ENCODE assay signal across 1 cellular context in the genomic region with DNA sequence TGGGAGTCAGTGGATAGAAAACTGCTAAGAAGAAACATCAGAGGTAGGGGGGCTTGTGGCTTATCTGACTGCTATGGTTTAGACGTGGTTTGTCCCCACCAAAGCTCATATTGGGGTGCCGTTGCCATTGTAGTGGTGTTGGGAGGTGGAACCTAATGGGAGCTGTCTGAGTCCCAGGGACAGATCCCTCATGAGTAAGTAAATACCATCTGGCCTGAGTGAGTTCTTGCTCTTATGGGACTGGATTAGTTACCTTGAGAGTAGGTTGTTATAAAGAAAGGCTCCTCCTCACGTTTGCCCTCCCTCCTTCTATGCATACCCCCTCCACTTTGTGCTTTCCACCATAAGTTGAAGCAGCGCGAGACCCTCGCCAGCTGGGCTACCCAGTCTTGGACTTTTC.
TF ChIP-seq lines count a peak whose summit lies in the region.

No MANE protein-coding gene starts in this region.

TF ChIP-seq in SK-N-SH, 30 proteins besides CTCF, POLR2A, EP300 and RAD21 (continued from another document):
- TF ChIP-seq, protein P1, sequence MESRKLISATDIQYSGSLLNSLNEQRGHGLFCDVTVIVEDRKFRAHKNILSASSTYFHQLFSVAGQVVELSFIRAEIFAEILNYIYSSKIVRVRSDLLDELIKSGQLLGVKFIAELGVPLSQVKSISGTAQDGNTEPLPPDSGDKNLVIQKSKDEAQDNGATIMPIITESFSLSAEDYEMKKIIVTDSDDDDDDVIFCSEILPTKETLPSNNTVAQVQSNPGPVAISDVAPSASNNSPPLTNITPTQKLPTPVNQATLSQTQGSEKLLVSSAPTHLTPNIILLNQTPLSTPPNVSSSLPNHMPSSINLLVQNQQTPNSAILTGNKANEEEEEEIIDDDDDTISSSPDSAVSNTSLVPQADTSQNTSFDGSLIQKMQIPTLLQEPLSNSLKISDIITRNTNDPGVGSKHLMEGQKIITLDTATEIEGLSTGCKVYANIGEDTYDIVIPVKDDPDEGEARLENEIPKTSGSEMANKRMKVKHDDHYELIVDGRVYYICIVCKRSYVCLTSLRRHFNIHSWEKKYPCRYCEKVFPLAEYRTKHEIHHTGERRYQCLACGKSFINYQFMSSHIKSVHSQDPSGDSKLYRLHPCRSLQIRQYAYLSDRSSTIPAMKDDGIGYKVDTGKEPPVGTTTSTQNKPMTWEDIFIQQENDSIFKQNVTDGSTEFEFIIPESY (IDR thresholded peaks at IDR 0.05; ENCODE audit: borderline replicate concordance, low read depth): no peak
- TF ChIP-seq, protein P2, sequence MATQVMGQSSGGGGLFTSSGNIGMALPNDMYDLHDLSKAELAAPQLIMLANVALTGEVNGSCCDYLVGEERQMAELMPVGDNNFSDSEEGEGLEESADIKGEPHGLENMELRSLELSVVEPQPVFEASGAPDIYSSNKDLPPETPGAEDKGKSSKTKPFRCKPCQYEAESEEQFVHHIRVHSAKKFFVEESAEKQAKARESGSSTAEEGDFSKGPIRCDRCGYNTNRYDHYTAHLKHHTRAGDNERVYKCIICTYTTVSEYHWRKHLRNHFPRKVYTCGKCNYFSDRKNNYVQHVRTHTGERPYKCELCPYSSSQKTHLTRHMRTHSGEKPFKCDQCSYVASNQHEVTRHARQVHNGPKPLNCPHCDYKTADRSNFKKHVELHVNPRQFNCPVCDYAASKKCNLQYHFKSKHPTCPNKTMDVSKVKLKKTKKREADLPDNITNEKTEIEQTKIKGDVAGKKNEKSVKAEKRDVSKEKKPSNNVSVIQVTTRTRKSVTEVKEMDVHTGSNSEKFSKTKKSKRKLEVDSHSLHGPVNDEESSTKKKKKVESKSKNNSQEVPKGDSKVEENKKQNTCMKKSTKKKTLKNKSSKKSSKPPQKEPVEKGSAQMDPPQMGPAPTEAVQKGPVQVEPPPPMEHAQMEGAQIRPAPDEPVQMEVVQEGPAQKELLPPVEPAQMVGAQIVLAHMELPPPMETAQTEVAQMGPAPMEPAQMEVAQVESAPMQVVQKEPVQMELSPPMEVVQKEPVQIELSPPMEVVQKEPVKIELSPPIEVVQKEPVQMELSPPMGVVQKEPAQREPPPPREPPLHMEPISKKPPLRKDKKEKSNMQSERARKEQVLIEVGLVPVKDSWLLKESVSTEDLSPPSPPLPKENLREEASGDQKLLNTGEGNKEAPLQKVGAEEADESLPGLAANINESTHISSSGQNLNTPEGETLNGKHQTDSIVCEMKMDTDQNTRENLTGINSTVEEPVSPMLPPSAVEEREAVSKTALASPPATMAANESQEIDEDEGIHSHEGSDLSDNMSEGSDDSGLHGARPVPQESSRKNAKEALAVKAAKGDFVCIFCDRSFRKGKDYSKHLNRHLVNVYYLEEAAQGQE (IDR thresholded peaks at IDR 0.05; ENCODE audit: low read depth, low read length): no peak
- TF ChIP-seq ELF1 (IDR thresholded peaks at IDR 0.05): no peak
